In genomic region chr1:1724035-1724864, GRCh38 we compare ENCODE assay signal across 1 cellular context.
TF ChIP-seq lines count a peak whose summit lies in the region.

Gene CDK11A (minus strand): TSS chr1:1724357. CDS start chr1:1722818, 1,539 bp downstream.

TF ChIP-seq in GM12878, 131 proteins besides CTCF, POLR2A, EP300 and RAD21 (continued from another document):
- TF ChIP-seq SKIL (IDR thresholded peaks at IDR 0.05; ENCODE audit: low read depth, poor library complexity, severe bottlenecking) (peak; percentile 30), NR2F1 (conservative IDR thresholded peaks at IDR 0.05) (peak; percentile 97), RB1 (IDR thresholded peaks at IDR 0.05; ENCODE audit: borderline replicate concordance) (0 out of 2 replicates have a peak, but pooled peaks have one; percentile 67), ZNF207 (IDR thresholded peaks at IDR 0.05; ENCODE audit: borderline replicate concordance) (peak; percentile 85; the same call in 1 of the 2 replicates), HCFC1 (IDR thresholded peaks at IDR 0.05; ENCODE audit: low read length) (peak; percentile 83), NRF1 (conservative IDR thresholded peaks at IDR 0.05; ENCODE audit: low read depth, low read length) (0 out of 2 replicates have a peak, but pooled peaks have one; percentile 26), POLR2AphosphoS5 (IDR thresholded peaks at IDR 0.05; ENCODE audit: low read length) (0 out of 2 replicates have a peak, but pooled peaks have one; percentile 31), SREBF1 (IDR thresholded peaks at IDR 0.05; ENCODE audit: low read length) (peak; percentile 62; the same call in 1 of the 2 replicates), DPF2 (IDR thresholded peaks at IDR 0.05) (0 out of 2 replicates have a peak, but pooled peaks have one; percentile 18), HDGF (IDR thresholded peaks at IDR 0.05) (peak; percentile 63; the same call in 1 of the 2 replicates), SPI1 (IDR thresholded peaks at IDR 0.05; ENCODE audit: borderline replicate concordance, insufficient read depth, low read depth, low read length) (peak; percentile 53), TARDBP (IDR thresholded peaks at IDR 0.05; ENCODE audit: borderline replicate concordance) (peak; percentile 66; the same call in 1 of the 2 replicates)
